16 cellular contexts compared by ENCODE assay signal in the genomic region with DNA sequence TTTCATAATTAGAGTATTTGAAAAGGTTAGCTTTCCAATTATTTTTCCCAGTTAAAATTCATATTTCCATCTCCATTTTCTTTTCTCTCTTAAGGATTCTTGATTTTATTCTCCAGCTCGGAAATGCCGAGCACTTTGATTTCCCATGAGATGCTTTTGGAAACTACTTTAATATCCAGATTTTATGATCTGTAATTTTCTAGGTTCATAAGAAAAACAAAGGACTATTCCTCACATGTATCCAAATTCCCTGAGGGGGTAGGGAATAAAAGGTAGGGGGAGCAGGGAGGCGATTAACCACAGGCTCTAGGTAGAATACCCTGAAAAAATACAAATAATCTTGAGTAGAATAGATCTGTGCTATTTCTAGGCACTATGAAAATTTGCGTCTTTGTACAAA. TPM values are rescaled to one million over a fixed set of nuclear protein-coding genes. Genes with fewer than 3 reads are reported as not detected.
DNase-seq lines count a peak whose midpoint lies in the region; ATAC-seq, FAIRE-seq and TF ChIP-seq lines count a peak whose summit lies in the region.
"Had no signal": no experiment of that assay in that cellular context is flagged by ENCODE, and none has a peak within 500 bp of the region (broad histone marks: within the 10 kb centered on the region; RNA-seq: fewer than 3 reads in every experiment).

No MANE protein-coding gene starts in this region.

- H3K27me3 Mint-ChIP-seq in natural killer cell treated with Interleukin-12 subunit alpha and Interleukin-12 subunit beta and Interleukin-15 and Interleukin-18, amount 100 ng/mL, for 72 hours: no peaks in the 10 kb centered on the region

- no peak overlapping the region for H3K4me3 Mint-ChIP-seq in natural killer cell treated with Interleukin-12 subunit alpha and Interleukin-12 subunit beta and Interleukin-15 and Interleukin-18, amount 100 ng/mL, for 72 hours
- H3K4me3 Mint-ChIP-seq: dendritic cell treated with granulocyte-macrophage colony-stimulating factor and Interleukin-4, amounts not matched to agents 40 ng/mL and 50 ng/mL, for 4 days had no signal

- H3K27me3 ChIP-seq in cardiac muscle cell (peaks cover 10% of the 10 kb centered on the region), bronchial epithelial cell (ENCODE audit: control insufficient read depth, insufficient read depth, low read length) (peaks cover 2% of the 10 kb centered on the region), liver (ENCODE audit: control insufficient read depth in 4 of 4, insufficient read depth in 4 of 4, low read length in 3 of 4) (no peaks in the 10 kb centered on the region), upper lobe of left lung (no peaks in the 10 kb centered on the region)
- H3K27me3 ChIP-seq: gastroesophageal sphincter had no signal

- DNase-seq in cardiac muscle cell (ENCODE audit: low read depth in 1 of 2, low spot score in 1 of 2): no peak
- no peak for DNase-seq in Right ventricle myocardium inferior (ENCODE audit: missing footprints)
- DNase-seq in bronchial epithelial cell (ENCODE audit: low read depth): no peak
- DNase-seq in upper lobe of left lung: no peak
- DNase-seq in natural killer cell treated with Interleukin-12 subunit alpha and Interleukin-12 subunit beta and Interleukin-15 and Interleukin-18, amount 100 ng/mL, for 72 hours (ENCODE audit: low spot score): no peak
- DNase-seq: activated CD8-positive, alpha-beta memory T cell treated with anti-CD3 and anti-CD28 coated beads for 24 hours; activated naive CD4-positive, alpha-beta T cell treated with anti-CD3 and anti-CD28 coated beads, Interleukin-2, amount 50 U/mL, for 16 hours; KG1; mesenchymal stem cell; NCI-H2081 treated with DMSO at 0.1 percent for 48 hours had no signal

- H3K4me1 Mint-ChIP-seq in natural killer cell treated with Interleukin-12 subunit alpha and Interleukin-12 subunit beta and Interleukin-15 and Interleukin-18, amount 100 ng/mL, for 72 hours (ENCODE audit: low read depth in 2 of 2): peaks cover 11 to 12% of the 10 kb centered on the region in 2 donors

- H3K9me3 Mint-ChIP-seq in natural killer cell treated with Interleukin-12 subunit alpha and Interleukin-12 subunit beta and Interleukin-15 and Interleukin-18, amount 100 ng/mL, for 72 hours: no peaks in the 10 kb centered on the region
- H3K9me3 Mint-ChIP-seq: dendritic cell treated with granulocyte-macrophage colony-stimulating factor and Interleukin-4, amounts not matched to agents 40 ng/mL and 50 ng/mL, for 4 days had no signal

- TF ChIP-seq RAD21 in liver (IDR thresholded peaks at IDR 0.05): no peak

- TF ChIP-seq POLR2A in upper lobe of left lung (IDR thresholded peaks at IDR 0.05): no peak

- intact Hi-C loops in Right ventricle myocardium inferior (cut with DNase I): loop anchor here (10.0 kb wide), 1 partner anchor 92 kb away; the partner anchor contains the start of gene TSPOAP1

- no peaks in the 10 kb centered on the region for H3K36me3 ChIP-seq in cardiac muscle cell
- no peaks in the 10 kb centered on the region for H3K36me3 ChIP-seq in bronchial epithelial cell (ENCODE audit: control insufficient read depth, insufficient read depth, low read length)
- no peaks in the 10 kb centered on the region for H3K36me3 ChIP-seq in liver (ENCODE audit: control insufficient read depth in 4 of 4, insufficient read depth in 3 of 4, low read depth in 1 of 4, low read length in 3 of 4)
- H3K36me3 ChIP-seq in upper lobe of left lung: no peaks in the 10 kb centered on the region
- H3K36me3 ChIP-seq: gastroesophageal sphincter had no signal

- no peak overlapping the region for H3K27ac Mint-ChIP-seq in natural killer cell treated with Interleukin-12 subunit alpha and Interleukin-12 subunit beta and Interleukin-15 and Interleukin-18, amount 100 ng/mL, for 72 hours
- H3K27ac Mint-ChIP-seq: dendritic cell treated with granulocyte-macrophage colony-stimulating factor and Interleukin-4, amounts not matched to agents 40 ng/mL and 50 ng/mL, for 4 days had no signal

- H3K9me3 ChIP-seq in cardiac muscle cell (ENCODE audit: low read depth): no peaks in the 10 kb centered on the region
- H3K9me3 ChIP-seq in liver (ENCODE audit: control insufficient read depth in 4 of 4, low read length in 3 of 4): no peaks in the 10 kb centered on the region
- H3K9me3 ChIP-seq in upper lobe of left lung: no peaks in the 10 kb centered on the region
- H3K9me3 ChIP-seq: gastroesophageal sphincter had no signal

- no peaks in the 10 kb centered on the region for H3K36me3 Mint-ChIP-seq in natural killer cell treated with Interleukin-12 subunit alpha and Interleukin-12 subunit beta and Interleukin-15 and Interleukin-18, amount 100 ng/mL, for 72 hours

- no peak for FAIRE-seq in bronchial epithelial cell (lab: Jason Lieb, UNC)

- peak overlapping the region; percentile 65 to 88 for H3K9ac ChIP-seq in liver (ENCODE audit: low read depth in 1 of 2, low read length in 2 of 2)

- ATAC-seq in Right ventricle myocardium inferior (no peak), upper lobe of left lung (ENCODE audit: low FRiP score in 2 of 2) (no peak), GM19324 (IDR thresholded peaks at IDR 0.05; ENCODE audit: low FRiP score, unreplicated experiment) (no peak), HG02623 (IDR thresholded peaks at IDR 0.05; ENCODE audit: unreplicated experiment) (no peak)
- no peak for ATAC-seq in natural killer cell treated with Interleukin-12 subunit alpha and Interleukin-12 subunit beta and Interleukin-15 and Interleukin-18, amount 100 ng/mL, for 72 hours
- ATAC-seq: gastroesophageal sphincter had no signal

- TF ChIP-seq EP300 in upper lobe of left lung (IDR thresholded peaks at IDR 0.05): no peak

- WGBS in liver: 36% methylated on average over 4 of the region's 4 CpGs
- 66 to 67% methylated on average over 4 of the region's 4 CpGs for WGBS in upper lobe of left lung, 2 donors

- H3K27ac ChIP-seq in cardiac muscle cell (no peak overlapping the region), liver (ENCODE audit: low read depth in 1 of 2, low read length in 2 of 2) (peak overlapping the region in 1 of 2 donors; percentile 63), upper lobe of left lung (peak overlapping the region; percentile 57 to 67 (median 66))

- peaks cover 31% of the 10 kb centered on the region for H3K4me1 ChIP-seq in cardiac muscle cell (ENCODE audit: low read depth)
- H3K4me1 ChIP-seq in liver (ENCODE audit: control insufficient read depth in 4 of 4, insufficient read depth in 4 of 4, low read length in 3 of 4): peaks cover 0 to 36% (median 26%) of the 10 kb centered on the region in 4 donors
- H3K4me1 ChIP-seq in upper lobe of left lung: peaks cover 0 to 8% (median 4%) of the 10 kb centered on the region in 4 donors

- no peak for TF ChIP-seq CTCF in cardiac muscle cell (IDR thresholded peaks at IDR 0.05; ENCODE audit: low read depth, low read length)
- TF ChIP-seq CTCF in bronchial epithelial cell (IDR thresholded peaks at IDR 0.05; ENCODE audit: insufficient read depth, low read length, severe bottlenecking): no peak
- TF ChIP-seq CTCF in liver (IDR thresholded peaks at IDR 0.05; ENCODE audit: low read depth, low read length, missing input control): no peak
- no peak for TF ChIP-seq CTCF in upper lobe of left lung (IDR thresholded peaks at IDR 0.05)

- H3K4me3 ChIP-seq in cardiac muscle cell: peak overlapping the region; percentile 51
- peak overlapping the region; percentile 45 for H3K4me3 ChIP-seq in bronchial epithelial cell (ENCODE audit: low read depth, low read length)
- H3K4me3 ChIP-seq in liver (ENCODE audit: low read depth in 1 of 3, low read length in 3 of 3): peak overlapping the region; percentile 18 to 56 (median 41)
- peak overlapping the region in 3 of 4 donors; percentile 33 to 45 (median 41) for H3K4me3 ChIP-seq in upper lobe of left lung

TF ChIP-seq in liver, 16 proteins besides CTCF, POLR2A, EP300 and RAD21:
- TF ChIP-seq MAX (IDR thresholded peaks at IDR 0.05): no peak
- TF ChIP-seq SP1 (IDR thresholded peaks at IDR 0.05): no peak
- TF ChIP-seq FOXA2 (IDR thresholded peaks at IDR 0.05): no peak
- TF ChIP-seq HNF4G (IDR thresholded peaks at IDR 0.05): no peak
- TF ChIP-seq JUND (IDR thresholded peaks at IDR 0.05): no peak

RNA-seq across cellular contexts. Expression of gene RNF43, which starts 0.9 kb away (rescaled TPM):
- total RNA-seq in cardiac muscle cell (8.6 and 8.7 TPM in 2 replicates), Right ventricle myocardium inferior (4.4 TPM), bronchial epithelial cell (6.1 and 7.6 TPM in 2 replicates), liver (1 to 10 TPM; 4.5 to 8.4 TPM), upper lobe of left lung (10 to 100 TPM in 4 of 6 donors, 1 to 10 TPM in 2; 8.5 to 22.0 (median 13.0) TPM)
- polyA plus RNA-seq in cardiac muscle cell (5.0 and 9.4 TPM in 2 replicates), liver (1 to 10 TPM; 4.1 to 5.8 TPM)
- total RNA-seq in natural killer cell treated with Interleukin-12 subunit alpha and Interleukin-12 subunit beta and Interleukin-15 and Interleukin-18, amount 100 ng/mL, for 72 hours: 1 to 10 TPM in 1 of 2 donors, not detected in 1; 1.3 TPM
- polyA plus RNA-seq: AG04450 had no signal
